Comparison of ENCODE assay signal across 9 cellular contexts in genomic region chr19:5369962-5370367, GRCh38. TPM values are rescaled to one million over a fixed set of nuclear protein-coding genes. Genes with fewer than 3 reads are reported as not detected.
DNase-seq lines count a peak whose midpoint lies in the region; ATAC-seq, FAIRE-seq and TF ChIP-seq lines count a peak whose summit lies in the region.
"Had no signal": no experiment of that assay in that cellular context is flagged by ENCODE, and none has a peak within 500 bp of the region (broad histone marks: within the 10 kb centered on the region; RNA-seq: fewer than 3 reads in every experiment).

No MANE protein-coding gene starts in this region.

- TF ChIP-seq CTCF in Peyer's patch (IDR thresholded peaks at IDR 0.05) (peak in 4 of 6 experiments; percentile 25 to 44 (median 35)), keratinocyte (optimal IDR thresholded peaks at IDR 0.05 in 1 of 3, IDR thresholded peaks at IDR 0.05 in 1 of 3, conservative IDR thresholded peaks at IDR 0.05 in 1 of 3; ENCODE audit: extremely low read depth in 1 of 3, insufficient read depth in 2 of 3, low read length in 3 of 3) (peak; percentile 80 to 92 (median 81))

- no peaks in the 10 kb centered on the region for H3K9me1 ChIP-seq in keratinocyte (ENCODE audit: control insufficient read depth, extremely low read depth, insufficient read depth, low read length)

- ATAC-seq in activated naive CD4-positive, alpha-beta T cell treated with anti-CD3 and anti-CD28 coated beads, Interleukin-2, amount 50 U/mL, for 72 hours: peak; percentile 52 to 84
- ATAC-seq in HG03039 (IDR thresholded peaks at IDR 0.05; ENCODE audit: unreplicated experiment) (no peak), HG03025 (IDR thresholded peaks at IDR 0.05; ENCODE audit: low FRiP score, unreplicated experiment) (no peak)

- no peak overlapping the region for H3K27ac Mint-ChIP-seq in activated naive CD4-positive, alpha-beta T cell treated with anti-CD3 and anti-CD28 coated beads, Interleukin-2, amount 50 U/mL, for 72 hours
- H3K27ac Mint-ChIP-seq: stimulated activated naive CD8-positive, alpha-beta T cell treated with anti-CD3 and anti-CD28 coated beads, Interleukin-15, Interleukin-2, amounts not matched to agents 100 ng/mL and 50 ng/mL, for 24 hours had no signal

- DNase-seq in NCI-H510A treated with DMSO at 0.1 percent for 48 hours (lab: John Stamatoyannopoulos, UW) (peak; percentile 6), NCI-H510A (lab: John Stamatoyannopoulos, UW) (no peak), Peyer's patch (peak in 2 of 3 donors; percentile 61 to 65), keratinocyte (ENCODE audit: low read depth, low spot score) (no peak)
- peak; percentile 72 to 76 for DNase-seq in activated naive CD4-positive, alpha-beta T cell treated with anti-CD3 and anti-CD28 coated beads, Interleukin-2, amount 50 U/mL, for 72 hours (ENCODE audit: low spot score in 2 of 2)
- peak; percentile 39 for DNase-seq in stimulated activated CD8-positive, alpha-beta memory T cell treated with anti-CD3 and anti-CD28 coated beads, Interleukin-15, amount 100 ng/mL, for 24 hours (ENCODE audit: low read depth)

- H3K9ac ChIP-seq in keratinocyte (ENCODE audit: control insufficient read depth, extremely low read depth, insufficient read depth, low read length): no peak overlapping the region

- TF ChIP-seq POLR2A in Peyer's patch (IDR thresholded peaks at IDR 0.05): no peak

- H3K4me3 ChIP-seq in Peyer's patch: no peak overlapping the region
- no peak overlapping the region for H3K4me3 ChIP-seq in keratinocyte (ENCODE audit: control insufficient read depth in 2 of 3, extremely low read depth in 1 of 3, insufficient read depth in 2 of 3, low read depth in 1 of 3, low read length in 3 of 3)

- H3K79me2 ChIP-seq in keratinocyte (ENCODE audit: control insufficient read depth, insufficient read depth, low read length): no peaks in the 10 kb centered on the region

- H3K36me3 Mint-ChIP-seq in activated naive CD4-positive, alpha-beta T cell treated with anti-CD3 and anti-CD28 coated beads, Interleukin-2, amount 50 U/mL, for 72 hours: no peaks in the 10 kb centered on the region

- no peaks in the 10 kb centered on the region for H3K27me3 ChIP-seq in Peyer's patch
- no peaks in the 10 kb centered on the region for H3K27me3 ChIP-seq in keratinocyte (ENCODE audit: control insufficient read depth, extremely low read depth, insufficient read depth, low read length)

- dilution Hi-C loops in keratinocyte (cut with MboI; ENCODE audit: extremely low pct_ligation_motif_present, low sequenced_read_pairs): no loop called here

- H3K4me1 ChIP-seq in Peyer's patch (no peaks in the 10 kb centered on the region), keratinocyte (ENCODE audit: control insufficient read depth, extremely low read depth, insufficient read depth, low read length) (no peaks in the 10 kb centered on the region)

- peaks cover 0 to 7% of the 10 kb centered on the region in 2 donors for H3K9me3 Mint-ChIP-seq in activated naive CD4-positive, alpha-beta T cell treated with anti-CD3 and anti-CD28 coated beads, Interleukin-2, amount 50 U/mL, for 72 hours

- no peak for FAIRE-seq in keratinocyte (lab: Jason Lieb, UNC)

- H3K36me3 ChIP-seq in Peyer's patch: no peaks in the 10 kb centered on the region
- H3K36me3 ChIP-seq in keratinocyte (ENCODE audit: control insufficient read depth in 2 of 2, extremely low read depth in 1 of 2, insufficient read depth in 2 of 2, low read length in 2 of 2): no peaks in the 10 kb centered on the region

- H2AFZ ChIP-seq in keratinocyte (ENCODE audit: control insufficient read depth, low read length): no peak overlapping the region

- H3K4me2 ChIP-seq in keratinocyte (ENCODE audit: control insufficient read depth, extremely low read depth, insufficient read depth, low read depth, low read length): no peak overlapping the region

- H3K9me3 ChIP-seq in Peyer's patch (no peaks in the 10 kb centered on the region), keratinocyte (ENCODE audit: control insufficient read depth, low read depth, low read length) (peaks cover 3% of the 10 kb centered on the region)

- H4K20me1 ChIP-seq in keratinocyte (ENCODE audit: control insufficient read depth, extremely low read depth, insufficient read depth, low read length): no peaks in the 10 kb centered on the region

- H3K27ac ChIP-seq in Peyer's patch (no peak overlapping the region), keratinocyte (ENCODE audit: control insufficient read depth, insufficient read depth, low read length) (no peak overlapping the region)

RNA-seq across cellular contexts. Expression of gene PTPRS, which starts 29.4 kb away (rescaled TPM):
- total RNA-seq in Peyer's patch: 10 to 100 TPM; 14.2 to 85.8 (median 24.7) TPM
- total RNA-seq in activated naive CD4-positive, alpha-beta T cell treated with anti-CD3 and anti-CD28 coated beads, Interleukin-2, amount 50 U/mL, for 72 hours: 1 to 10 TPM; 2.3 TPM
- polyA plus RNA-seq in keratinocyte: 2.5 to 6.7 TPM (median 4.0 TPM) in 3 replicates
- polyA plus RNA-seq in keratinocyte (2011; ENCODE audit: low read depth): 1.7 TPM
- polyA plus RNA-seq in keratinocyte (2011; cell fraction: cytosol; rRNA removed): 1.7 and 3.5 TPM in 2 replicates
- polyA plus RNA-seq in keratinocyte (2011; cell fraction: nucleus; rRNA removed): 11.4 and 17.1 TPM in 2 replicates
- polyA plus RNA-seq in keratinocyte (2012; ENCODE audit: low replicate concordance): 1.3 and 6.7 TPM in 2 replicates
- 15.5 to 30.4 TPM (median 23.3 TPM) in 3 replicates for polyA minus RNA-seq in keratinocyte
- 24.9 TPM for polyA minus RNA-seq in keratinocyte (2011; cell fraction: cytosol; rRNA and poly(A)+ RNA removed)
- polyA minus RNA-seq in keratinocyte (2011; cell fraction: nucleus; rRNA and poly(A)+ RNA removed): 44.2 and 50.3 TPM in 2 replicates

Comparison
In these comparisons a context has a peak if more than half of its experiments do, and no peak if none do; other contexts are left out.
1. DNase-seq: peak in NCI-H510A treated with DMSO at 0.1 percent for 48 hours (single experiment), Peyer's patch (2 of 3), activated naive CD4-positive, alpha-beta T cell treated with anti-CD3 and anti-CD28 coated beads, Interleukin-2, amount 50 U/mL, for 72 hours (2 of 2) and stimulated activated CD8-positive, alpha-beta memory T cell treated with anti-CD3 and anti-CD28 coated beads, Interleukin-15, amount 100 ng/mL, for 24 hours (single experiment); none in NCI-H510A (single experiment) and keratinocyte (single experiment).
2. ATAC-seq: peak in activated naive CD4-positive, alpha-beta T cell treated with anti-CD3 and anti-CD28 coated beads, Interleukin-2, amount 50 U/mL, for 72 hours (2 of 2); none in HG03039 (single experiment) and HG03025 (single experiment).
3. RNA of gene PTPRS, which starts 29.4 kb away (total RNA-seq): 14.2 to 85.8 TPM in Peyer's patch; 2.3 TPM in activated naive CD4-positive, alpha-beta T cell treated with anti-CD3 and anti-CD28 coated beads, Interleukin-2, amount 50 U/mL, for 72 hours; every median in the first group is over 4 times any median in the second.